13 cellular contexts compared by ENCODE assay signal in genomic region chr5:143134900-143135299, GRCh38.
DNase-seq lines count a peak whose midpoint lies in the region; ATAC-seq, FAIRE-seq and TF ChIP-seq lines count a peak whose summit lies in the region.
"Had no signal": no experiment of that assay in that cellular context is flagged by ENCODE, and none has a peak within 500 bp of the region (broad histone marks: within the 10 kb centered on the region; RNA-seq: fewer than 3 reads in every experiment).

No MANE protein-coding gene starts in this region.

- no peak overlapping the region for H3K27ac Mint-ChIP-seq in T-cell
- H3K27ac Mint-ChIP-seq: activated naive CD8-positive, alpha-beta T cell treated with anti-CD3 and anti-CD28 coated beads, Interleukin-2, amount 10 ng/mL, durations not matched to agents 7 days and 5 days had no signal

- in situ Hi-C loops in K562 (cut with MboI), result no loop called here

- H3K36me3 ChIP-seq in K562 (ENCODE audit: control insufficient read depth, insufficient read depth, low read length) (no peaks in the 10 kb centered on the region), small intestine (ENCODE audit: control insufficient read depth in 2 of 2, insufficient read depth in 2 of 2, low read length in 2 of 2) (peaks cover 0 to 4% of the 10 kb centered on the region in 2 donors)
- H3K36me3 ChIP-seq: suprapubic skin had no signal

- FAIRE-seq in GM18507 (lab: Jason Lieb, UNC) (peak; percentile 9), K562 (lab: Jason Lieb, UNC) (peak; percentile 42), small intestine (lab: Jason Lieb, UNC) (no peak)

- CTCF ChIA-PET in K562 (lab: Yijun Ruan, JAX; ENCODE audit: low intra/inter-chr PET ratio), result no interaction called here
- CTCF ChIA-PET in T-cell (lab: Charles Lee), result no interaction called here

- peak; percentile 79 for ATAC-seq in GM19395 (IDR thresholded peaks at IDR 0.05; ENCODE audit: unreplicated experiment)
- ATAC-seq in HG02938 (IDR thresholded peaks at IDR 0.05; ENCODE audit: unreplicated experiment), result peak; percentile 71
- ATAC-seq in K562, result no peak
- no peak for ATAC-seq in T-cell (replicated peaks in 1 of 4)
- no peak for ATAC-seq in GM21737 (IDR thresholded peaks at IDR 0.05; ENCODE audit: unreplicated experiment)

- TF ChIP-seq RAD21 in K562 (CRISPR knock-in tag; conservative IDR thresholded peaks at IDR 0.05 in 1 of 2, IDR thresholded peaks at IDR 0.05 in 1 of 2), result no peak

- no peaks in the 10 kb centered on the region for H3K9me3 ChIP-seq in K562 (replicated peaks; ENCODE audit: control insufficient read depth, insufficient read depth, low read depth, low read length)
- H3K9me3 ChIP-seq in small intestine (ENCODE audit: control insufficient read depth, low read depth), result no peaks in the 10 kb centered on the region
- H3K9me3 ChIP-seq: suprapubic skin had no signal

- H3K9me3 Mint-ChIP-seq in T-cell, result no peaks in the 10 kb centered on the region
- H3K9me3 Mint-ChIP-seq: activated naive CD8-positive, alpha-beta T cell treated with anti-CD3 and anti-CD28 coated beads, Interleukin-2, amount 10 ng/mL, durations not matched to agents 7 days and 5 days had no signal

- H3K27ac ChIP-seq in K562 (ENCODE audit: extremely low read depth, low read depth, low read length) (no peak overlapping the region), small intestine (ENCODE audit: low read depth in 1 of 2, low read length in 1 of 2) (no peak overlapping the region)
- H3K27ac ChIP-seq: suprapubic skin had no signal

- H3K4me3 Mint-ChIP-seq in T-cell, result no peak overlapping the region
- H3K4me3 Mint-ChIP-seq: activated naive CD8-positive, alpha-beta T cell treated with anti-CD3 and anti-CD28 coated beads, Interleukin-2, amount 10 ng/mL, durations not matched to agents 7 days and 5 days had no signal

- no peaks in the 10 kb centered on the region for H3K9me1 ChIP-seq in K562 (ENCODE audit: control insufficient read depth, insufficient read depth, low read length)

- POLR2A ChIA-PET in K562 (lab: Yijun Ruan, JAX), result no interaction called here
- POLR2A ChIA-PET in T-cell (lab: Charles Lee), result no interaction called here

- H4K20me1 ChIP-seq in K562 (replicated peaks; ENCODE audit: control insufficient read depth, insufficient read depth, low read length), result no peaks in the 10 kb centered on the region

- H3K9ac ChIP-seq in K562 (ENCODE audit: insufficient read depth in 1 of 2, low read depth in 2 of 2, low read length in 2 of 2), result no peak overlapping the region

- H3K27me3 ChIP-seq in K562 (ENCODE audit: control insufficient read depth in 2 of 2, insufficient read depth in 2 of 2, low read length in 2 of 2), result no peaks in the 10 kb centered on the region
- H3K27me3 ChIP-seq in small intestine (ENCODE audit: control insufficient read depth in 2 of 2, insufficient read depth in 2 of 2, low read length in 2 of 2), result no peaks in the 10 kb centered on the region
- H3K27me3 ChIP-seq: suprapubic skin had no signal

- no peak for TF ChIP-seq CTCF in K562 (IDR thresholded peaks at IDR 0.05 in 2 of 3, conservative IDR thresholded peaks at IDR 0.05 in 1 of 3; ENCODE audit: insufficient read depth in 2 of 3, low read depth in 1 of 3, low read length in 3 of 3)

- H3K4me2 ChIP-seq in K562 (ENCODE audit: insufficient read depth, low read length), result no peak overlapping the region

- whole genome bisulfite sequencing in K562 (ENCODE audit: insufficient coverage, low coverage, missing lambda C conversion rate), result 9% methylated on average over 4 of the region's 4 CpGs
- WGBS in small intestine, 3 donors, result 63 to 73% (median 72%) methylated on average over 4 of the region's 4 CpGs

- H3K36me3 Mint-ChIP-seq in T-cell, result peaks cover 36% of the 10 kb centered on the region

- TF ChIP-seq EP300 in K562 (IDR thresholded peaks at IDR 0.05; ENCODE audit: low read length), result no peak

- H3K4me1 ChIP-seq in K562 (replicated peaks in 1 of 2; ENCODE audit: control insufficient read depth in 2 of 2, insufficient read depth in 2 of 2, low read length in 2 of 2) (peaks cover 0 to 27% of the 10 kb centered on the region in 2 experiments; a peak in 3 of 5 replicates), small intestine (ENCODE audit: control insufficient read depth in 2 of 2, insufficient read depth in 1 of 2, low read depth in 1 of 2, low read length in 1 of 2) (peaks cover 6% of the 10 kb centered on the region in 2 donors)

- H3K4me3 ChIP-seq in K562 (no peak overlapping the region), small intestine (ENCODE audit: low read depth in 1 of 2, low read length in 2 of 2) (no peak overlapping the region)
- H3K4me3 ChIP-seq: suprapubic skin had no signal

- no peaks in the 10 kb centered on the region for H3K79me2 ChIP-seq in K562 (ENCODE audit: control insufficient read depth, insufficient read depth, low read length)

- BruUV-seq in K562 (replicated peaks; lab: Mats Ljungman, UMichigan), result no TSS peak

- H2AFZ ChIP-seq in K562 (ENCODE audit: low read depth, low read length), result no peak overlapping the region

- no peaks in the 10 kb centered on the region for H3K27me3 Mint-ChIP-seq in T-cell
- H3K27me3 Mint-ChIP-seq: activated naive CD8-positive, alpha-beta T cell treated with anti-CD3 and anti-CD28 coated beads, Interleukin-2, amount 10 ng/mL, durations not matched to agents 7 days and 5 days had no signal

- no peaks in the 10 kb centered on the region for H3K4me1 Mint-ChIP-seq in T-cell

- no peak for TF ChIP-seq POLR2A in K562 (conservative IDR thresholded peaks at IDR 0.05)

- intact Hi-C loops in K562 (cut with micrococcal nuclease), result no loop called here

- no peak for DNase-seq in GM18507 (ENCODE audit: extremely low spot score, insufficient read length, low read depth)
- peak in 1 of 4 experiments; percentile 23 for DNase-seq in K562 (ENCODE audit: extremely low read depth in 1 of 4, low spot score in 3 of 4)
- DNase-seq in NCI-H1417 treated with DMSO at 0.1 percent for 48 hours (lab: John Stamatoyannopoulos, UW), result no peak
- no peak for DNase-seq in T-cell
- DNase-seq in small intestine, result no peak
- DNase-seq: activated naive CD8-positive, alpha-beta T cell treated with anti-CD3 and anti-CD28 coated beads, Interleukin-2, amount 10 ng/mL, durations not matched to agents 7 days and 5 days; GDM1; NCI-H2171; retina had no signal

TF ChIP-seq in K562, 482 proteins besides CTCF, POLR2A, EP300 and RAD21 (continues in another document):
- no peak for TF ChIP-seq MCM7 (IDR thresholded peaks at IDR 0.05)
- no peak for TF ChIP-seq SAFB2 (IDR thresholded peaks at IDR 0.05; ENCODE audit: borderline replicate concordance, low read depth, low read length, severe bottlenecking)
- TF ChIP-seq PHF8 (IDR thresholded peaks at IDR 0.05; ENCODE audit: borderline replicate concordance, low read length), result no peak
- no peak for TF ChIP-seq ZBTB9 (CRISPR knock-in tag; IDR thresholded peaks at IDR 0.05)
- TF ChIP-seq RBM15 (IDR thresholded peaks at IDR 0.05; ENCODE audit: insufficient read depth, low read length), result no peak
- TF ChIP-seq ZBTB11 (CRISPR knock-in tag; IDR thresholded peaks at IDR 0.05), result no peak
- TF ChIP-seq CBFA2T3 (IDR thresholded peaks at IDR 0.05), result peak; percentile 33; the same call in 1 of the 2 replicates
- TF ChIP-seq TCF3 (CRISPR knock-in tag; IDR thresholded peaks at IDR 0.05), result peak; percentile 31; the same call in 1 of the 2 replicates

Comparison
In these comparisons a context has a peak if more than half of its experiments do, and no peak if none do; other contexts are left out.
1. ATAC-seq: peak in GM19395 (single experiment) and HG02938 (single experiment); none in K562 (single experiment), T-cell (0 of 4) and GM21737 (single experiment).